27 cellular contexts compared by ENCODE assay signal in genomic region chr3:71183544-71183943, GRCh38.
"Had no signal": no experiment of that assay in that cellular context is flagged by ENCODE, and none has a peak within 500 bp of the region (broad histone marks: within the 10 kb centered on the region; RNA-seq: fewer than 3 reads in every experiment).

No MANE protein-coding gene starts in this region.

- H3K36me3 Mint-ChIP-seq: brain had no signal

- H3K4me3 Mint-ChIP-seq: activated CD4-positive, alpha-beta memory T cell treated with anti-CD3 and anti-CD28 coated beads for 36 hours; activated naive CD4-positive, alpha-beta T cell treated with anti-CD3 and anti-CD28 coated beads, Interleukin-2, amount 10 ng/mL, durations not matched to agents 7 days and 5 days; brain; central memory CD8-positive, alpha-beta T cell; effector memory CD8-positive, alpha-beta T cell; T-helper 17 cell had no signal

- H3K9ac ChIP-seq: parathyroid adenoma had no signal

- H3K4me3 ChIP-seq: colonic mucosa, dorsolateral prefrontal cortex, mucosa of descending colon, right lobe of liver, testis, vagina had no signal

- ATAC-seq: effector memory CD8-positive, alpha-beta T cell; esophagus mucosa; right lobe of liver; T-helper 17 cell had no signal

- H2AFZ ChIP-seq: parathyroid adenoma had no signal

- H3K27ac Mint-ChIP-seq: activated CD4-positive, alpha-beta memory T cell treated with anti-CD3 and anti-CD28 coated beads for 36 hours; activated naive CD4-positive, alpha-beta T cell treated with anti-CD3 and anti-CD28 coated beads, Interleukin-2, amount 10 ng/mL, durations not matched to agents 7 days and 5 days; brain; T-helper 17 cell had no signal

- H3K9me3 ChIP-seq: colonic mucosa, mucosa of descending colon, right lobe of liver, testis, vagina had no signal

- H3K27me3 Mint-ChIP-seq: activated CD4-positive, alpha-beta memory T cell treated with anti-CD3 and anti-CD28 coated beads for 36 hours; activated naive CD4-positive, alpha-beta T cell treated with anti-CD3 and anti-CD28 coated beads, Interleukin-2, amount 10 ng/mL, durations not matched to agents 7 days and 5 days; brain; central memory CD8-positive, alpha-beta T cell; effector memory CD8-positive, alpha-beta T cell; T-helper 17 cell had no signal

- H3K79me2 ChIP-seq: parathyroid adenoma had no signal

- DNase-seq: activated CD4-positive, alpha-beta memory T cell treated with anti-CD3 and anti-CD28 coated beads for 36 hours; activated CD4-positive, alpha-beta T cell treated with anti-CD3 and anti-CD28 coated beads for 4 hours; activated CD4-positive, CD25-positive, alpha-beta regulatory T cell; activated effector memory CD4-positive, alpha-beta T cell treated with anti-CD3 and anti-CD28 coated beads, Interleukin-2, amount 50 U/mL, for 16 hours; activated naive CD4-positive, alpha-beta T cell treated with anti-CD3 and anti-CD28 coated beads, Interleukin-2, amount 10 ng/mL, durations not matched to agents 7 days and 5 days; anterior cingulate cortex; colonic mucosa; dorsolateral prefrontal cortex; effector memory CD8-positive, alpha-beta T cell; foreskin melanocyte; glutamatergic neuron; hippocampal formation; mesendoderm; mucosa of descending colon; nucleus accumbens; right lobe of liver; small intestine; stimulated activated CD4-positive, alpha-beta T cell treated with anti-CD3 and anti-CD28 coated beads, Interleukin-2, amount 100 ng/mL, for 24 hours; stimulated activated naive CD4-positive, alpha-beta T cell; T-helper 17 cell; testis had no signal

- H3K27me3 ChIP-seq: colonic mucosa, dorsolateral prefrontal cortex, right lobe of liver, testis, vagina had no signal

- H3K9me3 Mint-ChIP-seq: activated CD4-positive, alpha-beta memory T cell treated with anti-CD3 and anti-CD28 coated beads for 36 hours; activated naive CD4-positive, alpha-beta T cell treated with anti-CD3 and anti-CD28 coated beads, Interleukin-2, amount 10 ng/mL, durations not matched to agents 7 days and 5 days; brain; central memory CD8-positive, alpha-beta T cell; effector memory CD8-positive, alpha-beta T cell had no signal

- H3K4me1 Mint-ChIP-seq: brain; central memory CD8-positive, alpha-beta T cell had no signal

- FAIRE-seq: endothelial cell of umbilical vein, small intestine had no signal

- H3K27ac ChIP-seq: colonic mucosa, dorsolateral prefrontal cortex, parathyroid adenoma, right lobe of liver, testis, vagina had no signal

- H3K36me3 ChIP-seq: colonic mucosa, right lobe of liver, vagina had no signal

- H3K4me1 ChIP-seq: colonic mucosa, testis had no signal
